10 cellular contexts compared by ENCODE assay signal in genomic region chr2:231597014-231597611, GRCh38. TPM values are rescaled to one million over a fixed set of nuclear protein-coding genes. Genes with fewer than 3 reads are reported as not detected.
DNase-seq lines count a peak whose midpoint lies in the region; ATAC-seq and TF ChIP-seq lines count a peak whose summit lies in the region.
"Had no signal": no experiment of that assay in that cellular context is flagged by ENCODE, and none has a peak within 500 bp of the region (broad histone marks: within the 10 kb centered on the region; RNA-seq: fewer than 3 reads in every experiment).

No MANE protein-coding gene starts in this region.

- H3K4me1 Mint-ChIP-seq in activated CD4-positive, alpha-beta T cell treated with anti-CD3 and anti-CD28 coated beads for 36 hours = no peaks in the 10 kb centered on the region

- H3K4me3 ChIP-seq in RWPE2 (ENCODE audit: severe bottlenecking) = no peak overlapping the region

- H3K4me1 ChIP-seq in RWPE2 (ENCODE audit: insufficient read depth, poor library complexity, severe bottlenecking) = no peaks in the 10 kb centered on the region

- CTCF ChIA-PET in activated CD4-positive, alpha-beta T cell treated with anti-CD3 and anti-CD28 coated beads for 36 hours (lab: Charles Lee) = interaction anchor here (0.6 to 5.9 kb wide), 3 partner anchors 14 to 170 kb away, joined by 3 to 66 read pairs (median 4); no protein-coding TSS in a partner anchor

- DNase-seq in AG08396 (ENCODE audit: low spot score) = peak; percentile 74
- no peak for DNase-seq in RWPE2 (ENCODE audit: low spot score)
- no peak for DNase-seq in activated CD4-positive, alpha-beta T cell treated with anti-CD3 and anti-CD28 coated beads for 36 hours
- DNase-seq in mesenteric fat pad (ENCODE audit: low spot score) = no peak
- no peak for DNase-seq in activated naive CD4-positive, alpha-beta T cell treated with anti-CD3 and anti-CD28 coated beads, Interleukin-2, amount 50 U/mL, for 72 hours (ENCODE audit: low spot score in 2 of 2)
- DNase-seq in D341Med (ENCODE audit: low spot score) = no peak
- DNase-seq: AML-193 had no signal

- H3K27me3 Mint-ChIP-seq in activated CD4-positive, alpha-beta T cell treated with anti-CD3 and anti-CD28 coated beads for 36 hours = no peaks in the 10 kb centered on the region

- TF ChIP-seq CTCF in RWPE2 (IDR thresholded peaks at IDR 0.05; ENCODE audit: poor library complexity, severe bottlenecking) = no peak

- no peaks in the 10 kb centered on the region for H3K36me3 Mint-ChIP-seq in activated CD4-positive, alpha-beta T cell treated with anti-CD3 and anti-CD28 coated beads for 36 hours (ENCODE audit: low read depth)
- no peaks in the 10 kb centered on the region for H3K36me3 Mint-ChIP-seq in activated naive CD4-positive, alpha-beta T cell treated with anti-CD3 and anti-CD28 coated beads, Interleukin-2, amount 50 U/mL, for 72 hours

- H3K36me3 ChIP-seq in RWPE2 (ENCODE audit: low read depth) = no peaks in the 10 kb centered on the region

- H3K27ac Mint-ChIP-seq in activated CD4-positive, alpha-beta T cell treated with anti-CD3 and anti-CD28 coated beads for 36 hours = no peak overlapping the region
- H3K27ac Mint-ChIP-seq in activated naive CD4-positive, alpha-beta T cell treated with anti-CD3 and anti-CD28 coated beads, Interleukin-2, amount 50 U/mL, for 72 hours = no peak overlapping the region

- ATAC-seq in GM21576 (IDR thresholded peaks at IDR 0.05; ENCODE audit: unreplicated experiment) (peak; percentile 85), RWPE2 (ENCODE audit: low read depth) (peak; percentile 48)
- no peak for ATAC-seq in activated CD4-positive, alpha-beta T cell treated with anti-CD3 and anti-CD28 coated beads for 36 hours
- ATAC-seq in activated naive CD4-positive, alpha-beta T cell treated with anti-CD3 and anti-CD28 coated beads, Interleukin-2, amount 50 U/mL, for 72 hours = no peak

- no peaks in the 10 kb centered on the region for H3K9me3 Mint-ChIP-seq in activated CD4-positive, alpha-beta T cell treated with anti-CD3 and anti-CD28 coated beads for 36 hours (ENCODE audit: low read depth)
- no peaks in the 10 kb centered on the region for H3K9me3 Mint-ChIP-seq in activated naive CD4-positive, alpha-beta T cell treated with anti-CD3 and anti-CD28 coated beads, Interleukin-2, amount 50 U/mL, for 72 hours

- H3K27me3 ChIP-seq in RWPE2 (ENCODE audit: insufficient read depth, poor library complexity, severe bottlenecking) (no peaks in the 10 kb centered on the region), layer of hippocampus (ENCODE audit: control insufficient read depth, insufficient read depth, low read length) (no peaks in the 10 kb centered on the region)

- POLR2A ChIA-PET in activated CD4-positive, alpha-beta T cell treated with anti-CD3 and anti-CD28 coated beads for 36 hours (lab: Charles Lee) = no interaction called here

- no peaks in the 10 kb centered on the region for H3K9me3 ChIP-seq in RWPE2 (ENCODE audit: severe bottlenecking)

- H3K27ac ChIP-seq in RWPE2 (ENCODE audit: poor library complexity, severe bottlenecking) = no peak overlapping the region
- H3K27ac ChIP-seq in layer of hippocampus (ENCODE audit: low read depth, low read length) = peak overlapping the region; percentile 84

- no peak overlapping the region for H3K4me3 Mint-ChIP-seq in activated CD4-positive, alpha-beta T cell treated with anti-CD3 and anti-CD28 coated beads for 36 hours

- intact Hi-C loops in activated CD4-positive, alpha-beta T cell treated with anti-CD3 and anti-CD28 coated beads for 36 hours (cut with DNase I, micrococcal nuclease) = no loop called here

RNA-seq across cellular contexts. Expression of gene TEX44, which starts 4.4 kb away (rescaled TPM):
- total RNA-seq in activated CD4-positive, alpha-beta T cell treated with anti-CD3 and anti-CD28 coated beads for 36 hours = not detected
- total RNA-seq in mesenteric fat pad = not detected
- not detected for total RNA-seq in activated naive CD4-positive, alpha-beta T cell treated with anti-CD3 and anti-CD28 coated beads, Interleukin-2, amount 50 U/mL, for 72 hours
- total RNA-seq: LHCN-M2 had no signal

Comparison
In these comparisons a context has a peak if more than half of its experiments do, and no peak if none do; other contexts are left out.
1. ATAC-seq: peak in GM21576 (single experiment) and RWPE2 (single experiment); none in activated CD4-positive, alpha-beta T cell treated with anti-CD3 and anti-CD28 coated beads for 36 hours (single experiment) and activated naive CD4-positive, alpha-beta T cell treated with anti-CD3 and anti-CD28 coated beads, Interleukin-2, amount 50 U/mL, for 72 hours (0 of 2).